8 cellular contexts compared by ENCODE assay signal in the genomic region with DNA sequence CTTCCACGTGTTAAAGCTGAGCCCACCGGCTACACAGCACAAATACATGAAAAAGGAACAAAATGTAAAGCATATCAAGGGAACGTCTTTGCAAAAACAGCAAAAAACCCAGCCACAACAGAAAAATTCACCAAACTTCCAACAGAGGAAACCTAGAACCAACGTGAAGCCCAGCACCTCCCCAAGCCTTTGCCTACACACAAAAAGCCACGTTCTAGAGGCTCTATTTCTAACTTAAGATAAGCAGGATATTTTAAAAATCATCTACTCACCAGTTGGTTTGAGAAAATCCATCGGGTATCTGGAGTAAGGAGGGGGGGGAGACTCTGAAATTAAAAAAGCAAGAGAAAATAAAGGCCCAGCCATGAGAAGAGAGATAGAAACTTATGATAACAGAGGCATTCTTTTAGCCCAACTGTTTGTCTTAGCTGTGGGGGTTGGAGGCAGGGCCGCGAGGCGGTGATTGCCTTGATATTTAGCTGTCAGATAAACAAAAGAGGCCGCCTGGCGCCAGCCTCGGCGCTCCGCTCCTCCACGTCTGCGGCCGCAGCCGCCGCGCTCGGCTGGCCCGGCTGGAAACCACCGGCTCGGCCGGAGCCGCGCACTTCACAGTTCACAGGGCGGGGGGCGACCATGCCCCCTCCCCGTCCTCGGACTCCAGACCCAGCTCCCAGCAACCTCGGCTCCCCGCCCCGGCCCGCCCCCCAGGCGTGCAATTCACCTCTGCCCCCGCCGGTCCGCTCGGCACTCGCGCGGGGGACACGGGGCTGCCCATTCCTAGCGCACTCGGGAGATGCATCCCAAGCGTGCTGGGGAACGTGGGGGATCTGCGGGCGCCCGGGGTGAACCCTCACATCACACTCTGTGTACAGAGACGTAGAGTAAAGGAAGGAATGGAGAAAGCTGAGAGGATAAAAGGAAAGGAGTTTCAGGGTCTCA. TPM values are rescaled to one million over a fixed set of nuclear protein-coding genes. Genes with fewer than 3 reads are reported as not detected.
DNase-seq lines count a peak whose midpoint lies in the region; ATAC-seq and TF ChIP-seq lines count a peak whose summit lies in the region.

No MANE protein-coding gene starts in this region.

- peak overlapping the region; percentile 51 for H3K27ac ChIP-seq in CD4-positive, CD25-positive, alpha-beta regulatory T cell (ENCODE audit: insufficient read depth, low read length, poor library complexity, severe bottlenecking)
- no peak overlapping the region for H3K27ac ChIP-seq in iPS DF 6.9 (ENCODE audit: low read length)
- peak overlapping the region; percentile 93 to 99 (median 97) for H3K27ac ChIP-seq in sigmoid colon

- peak overlapping the region; percentile 92 to 98 (median 96) for H3K4me3 Mint-ChIP-seq in CD4-positive, CD25-positive, alpha-beta regulatory T cell

- H3K9me3 Mint-ChIP-seq in CD4-positive, CD25-positive, alpha-beta regulatory T cell = no peaks in the 10 kb centered on the region

- POLR2A ChIA-PET in HEK293T (lab: Yijun Ruan, JAX) = interaction anchor here (1.0 kb wide), 1 partner anchor 19 kb away, joined by 3 read pairs; no protein-coding TSS in a partner anchor

- no peak for ATAC-seq in CD4-positive, CD25-positive, alpha-beta regulatory T cell (ENCODE audit: low read depth in 2 of 2)
- ATAC-seq in HG03342 (IDR thresholded peaks at IDR 0.05; ENCODE audit: unreplicated experiment) (no peak), GM21526 (IDR thresholded peaks at IDR 0.05; ENCODE audit: low FRiP score, unreplicated experiment) (no peak)

- no CpG with 5 or more reads among the region's 52 CpGs for WGBS in iPS DF 6.9 (ENCODE audit: insufficient coverage, insufficient read length)
- 1 to 3% methylated on average over 52 of the region's 52 CpGs for WGBS in sigmoid colon, 2 donors

- peaks cover 9% of the 10 kb centered on the region for H3K36me3 Mint-ChIP-seq in CD4-positive, CD25-positive, alpha-beta regulatory T cell

- no peak for TF ChIP-seq EP300 in sigmoid colon (IDR thresholded peaks at IDR 0.05)

- peak; percentile 30 to 58 (median 44) for DNase-seq in CD4-positive, CD25-positive, alpha-beta regulatory T cell
- peak; percentile 57 for DNase-seq in HEK293T (ENCODE audit: extremely low spot score)
- DNase-seq in RPMI8226 = peak; percentile 79
- DNase-seq in astrocyte of the cerebellum (ENCODE audit: low read depth) = no peak
- no peak for DNase-seq in iPS DF 6.9 (ENCODE audit: low read depth, low spot score)
- peak; percentile 87 for DNase-seq in sigmoid colon

- TF ChIP-seq CTCF in astrocyte of the cerebellum (IDR thresholded peaks at IDR 0.05; ENCODE audit: low read depth, low read length, missing control alignments) = no peak
- no peak for TF ChIP-seq CTCF in sigmoid colon (IDR thresholded peaks at IDR 0.05)

- peak overlapping the region; percentile 87 for H3K4me3 ChIP-seq in CD4-positive, CD25-positive, alpha-beta regulatory T cell (ENCODE audit: low read depth, low read length)
- peak overlapping the region; percentile 90 for H3K4me3 ChIP-seq in astrocyte of the cerebellum (ENCODE audit: low read depth, low read length)
- peak overlapping the region; percentile 53 for H3K4me3 ChIP-seq in iPS DF 6.9 (ENCODE audit: low read length)
- H3K4me3 ChIP-seq in sigmoid colon = peak overlapping the region; percentile 50 to 96 (median 93)

- CTCF ChIA-PET in HEK293T (lab: Yijun Ruan, JAX) = interaction anchor here (1.0 to 1.3 kb wide), 2 partner anchors 11 to 19 kb away, joined by 3 to 5 read pairs; no protein-coding TSS in a partner anchor

- H3K27me3 ChIP-seq in CD4-positive, CD25-positive, alpha-beta regulatory T cell (ENCODE audit: control insufficient read depth, insufficient read depth, low read length) = no peaks in the 10 kb centered on the region
- H3K27me3 ChIP-seq in iPS DF 6.9 (ENCODE audit: control insufficient read depth, insufficient read depth, low read length) = no peaks in the 10 kb centered on the region
- H3K27me3 ChIP-seq in sigmoid colon = no peaks in the 10 kb centered on the region

- intact Hi-C loops in sigmoid colon (cut with DNase I) = loop anchor here (5.0 to 10.0 kb wide), 3 partner anchors 271 to 866 kb away; a partner anchor contains a TSS

- TF ChIP-seq POLR2A in sigmoid colon (IDR thresholded peaks at IDR 0.05) = no peak

- H3K4me1 Mint-ChIP-seq in CD4-positive, CD25-positive, alpha-beta regulatory T cell = peaks cover 25 to 62% (median 48%) of the 10 kb centered on the region in 4 donors

- peaks cover 6% of the 10 kb centered on the region for H3K27me3 Mint-ChIP-seq in CD4-positive, CD25-positive, alpha-beta regulatory T cell

- peak overlapping the region; percentile 94 to 96 (median 96) for H3K27ac Mint-ChIP-seq in CD4-positive, CD25-positive, alpha-beta regulatory T cell

- peaks cover 2% of the 10 kb centered on the region for H3K36me3 ChIP-seq in CD4-positive, CD25-positive, alpha-beta regulatory T cell (ENCODE audit: control insufficient read depth, insufficient read depth, low read length)
- H3K36me3 ChIP-seq in iPS DF 6.9 (ENCODE audit: control insufficient read depth, insufficient read depth, low read length) (no peaks in the 10 kb centered on the region), sigmoid colon (no peaks in the 10 kb centered on the region)

- in situ Hi-C loops in astrocyte of the cerebellum (cut with HindIII; ENCODE audit: low sequenced_read_pairs) = no loop called here

- peaks cover 75% of the 10 kb centered on the region for H3K4me1 ChIP-seq in CD4-positive, CD25-positive, alpha-beta regulatory T cell (ENCODE audit: control insufficient read depth, insufficient read depth, low read length, poor library complexity, severe bottlenecking)
- H3K4me1 ChIP-seq in iPS DF 6.9 (ENCODE audit: control insufficient read depth, insufficient read depth, low read length) (peaks cover 6% of the 10 kb centered on the region), sigmoid colon (peaks cover 0 to 61% (median 48%) of the 10 kb centered on the region in 4 donors)

- no peaks in the 10 kb centered on the region for H3K9me3 ChIP-seq in CD4-positive, CD25-positive, alpha-beta regulatory T cell (ENCODE audit: control insufficient read depth in 2 of 2, low read length in 2 of 2)
- H3K9me3 ChIP-seq in iPS DF 6.9 (ENCODE audit: control insufficient read depth, insufficient read depth, low read length) = no peaks in the 10 kb centered on the region
- H3K9me3 ChIP-seq in sigmoid colon = no peaks in the 10 kb centered on the region

TF ChIP-seq in HEK293T, 16 proteins besides CTCF, POLR2A, EP300 and RAD21:
- TF ChIP-seq ARNT (IDR thresholded peaks at IDR 0.05) = no peak
- TF ChIP-seq TARDBP (IDR thresholded peaks at IDR 0.05) = no peak

RNA-seq across cellular contexts. Expression of a gene that starts 2.4 kb away (rescaled TPM):
- total RNA-seq in CD4-positive, CD25-positive, alpha-beta regulatory T cell = 64.0 TPM
- polyA plus RNA-seq in CD4-positive, CD25-positive, alpha-beta regulatory T cell = 1 to 10 TPM; 1.7 to 7.2 (median 6.3) TPM
- total RNA-seq in sigmoid colon = 10 to 100 TPM; 13.2 to 29.1 (median 21.5) TPM
- 10 to 100 TPM; 16.8 to 19.0 (median 18.3) TPM for polyA plus RNA-seq in sigmoid colon

Comparison
In these comparisons a context has a peak if more than half of its experiments do, and no peak if none do; other contexts are left out.
1. DNase-seq: peak in CD4-positive, CD25-positive, alpha-beta regulatory T cell (3 of 3), HEK293T (single experiment), RPMI8226 (single experiment) and sigmoid colon (single experiment); none in astrocyte of the cerebellum (single experiment) and iPS DF 6.9 (single experiment).
2. Peak in every context shown above with its lines, with median percentiles within 50 percentile points of each other: H3K4me3 ChIP-seq.